19 cellular contexts compared by ENCODE assay signal in genomic region chr7:93160410-93160809, GRCh38. TPM values are rescaled to one million over a fixed set of nuclear protein-coding genes. Genes with fewer than 3 reads are reported as not detected.
DNase-seq lines count a peak whose midpoint lies in the region; ATAC-seq and TF ChIP-seq lines count a peak whose summit lies in the region.
"Had no signal": no experiment of that assay in that cellular context is flagged by ENCODE, and none has a peak within 500 bp of the region (broad histone marks: within the 10 kb centered on the region; RNA-seq: fewer than 3 reads in every experiment).

No MANE protein-coding gene starts in this region.

- TF ChIP-seq CTCF in fibroblast of the aortic adventitia (IDR thresholded peaks at IDR 0.05; ENCODE audit: insufficient read depth, low read length) = no peak

- no peaks in the 10 kb centered on the region for H3K36me3 ChIP-seq in effector memory CD4-positive, alpha-beta T cell (ENCODE audit: control insufficient read depth, insufficient read depth, low read length)
- H3K36me3 ChIP-seq: heart right ventricle had no signal

- H3K27me3 ChIP-seq in effector memory CD4-positive, alpha-beta T cell (replicated peaks; ENCODE audit: control insufficient read depth, insufficient read depth, low read length, poor library complexity, severe bottlenecking) = no peaks in the 10 kb centered on the region
- H3K27me3 ChIP-seq: heart right ventricle had no signal

- no peak for DNase-seq in stimulated activated naive CD8-positive, alpha-beta T cell treated with anti-CD3 and anti-CD28 coated beads, Interleukin-15, Interleukin-2, amounts not matched to agents 100 U/mL and 50 U/mL, for 24 hours
- DNase-seq in stimulated activated naive CD8-positive, alpha-beta T cell treated with anti-CD3 and anti-CD28 coated beads, Interleukin-15, amount 100 ng/mL, for 72 hours = no peak
- peak; percentile 66 for DNase-seq in RPMI7951 (ENCODE audit: low read depth)
- DNase-seq in fibroblast of the aortic adventitia (ENCODE audit: low read depth) = peak; percentile 21
- DNase-seq in effector memory CD4-positive, alpha-beta T cell = no peak
- no peak for DNase-seq in mesenteric fat pad (ENCODE audit: low spot score)
- DNase-seq in DMS 273 treated with DMSO at 0.1 percent for 48 hours (lab: John Stamatoyannopoulos, UW) = no peak
- DNase-seq in AG08395 (ENCODE audit: low spot score) = no peak
- DNase-seq: activated CD4-positive, CD25-positive, alpha-beta regulatory T cell treated with anti-CD3 and anti-CD28 coated beads, Interleukin-2, amount 50 U/mL, for 72 hours; activated gamma-delta T cell; amniotic stem cell; CD4-positive, alpha-beta T cell; HCEC 1CT; heart right ventricle; KG1; NCI-H1694 treated with DMSO at 0.1 percent for 48 hours; NCI-H748 treated with DMSO at 0.1 percent for 48 hours; SW 1271 had no signal

- no peaks in the 10 kb centered on the region for H3K9me3 ChIP-seq in effector memory CD4-positive, alpha-beta T cell (ENCODE audit: control insufficient read depth, low read length)

- peak; percentile 57 for ATAC-seq in stimulated activated naive CD8-positive, alpha-beta T cell treated with anti-CD3 and anti-CD28 coated beads, Interleukin-15, Interleukin-2, amounts not matched to agents 100 U/mL and 50 U/mL, for 24 hours
- ATAC-seq in stimulated activated naive CD8-positive, alpha-beta T cell treated with anti-CD3 and anti-CD28 coated beads, Interleukin-15, amount 100 ng/mL, for 72 hours = no peak
- ATAC-seq: heart right ventricle, Right ventricle myocardium inferior had no signal

- H3K27ac ChIP-seq in effector memory CD4-positive, alpha-beta T cell (ENCODE audit: insufficient read depth, low read length, poor library complexity, severe bottlenecking) = no peak overlapping the region
- H3K27ac ChIP-seq: heart right ventricle had no signal

- H3K4me3 ChIP-seq in fibroblast of the aortic adventitia (ENCODE audit: low read depth, low read length) = no peak overlapping the region
- no peak overlapping the region for H3K4me3 ChIP-seq in effector memory CD4-positive, alpha-beta T cell (ENCODE audit: insufficient read depth, low read depth, low read length, poor library complexity, severe bottlenecking)
- H3K4me3 ChIP-seq: heart right ventricle had no signal

- peaks cover 16 to 34% of the 10 kb centered on the region in 2 donors for H3K9me3 Mint-ChIP-seq in stimulated activated naive CD8-positive, alpha-beta T cell treated with anti-CD3 and anti-CD28 coated beads, Interleukin-15, amount 100 ng/mL, for 72 hours

- H3K27me3 Mint-ChIP-seq in stimulated activated naive CD8-positive, alpha-beta T cell treated with anti-CD3 and anti-CD28 coated beads, Interleukin-15, amount 100 ng/mL, for 72 hours = no peaks in the 10 kb centered on the region
- H3K27me3 Mint-ChIP-seq: CD4-positive, alpha-beta T cell had no signal

- H3K4me1 ChIP-seq in effector memory CD4-positive, alpha-beta T cell (ENCODE audit: control insufficient read depth, insufficient read depth, low read length, poor library complexity, severe bottlenecking) = no peaks in the 10 kb centered on the region
- H3K4me1 ChIP-seq: heart right ventricle had no signal

- H3K4me1 Mint-ChIP-seq in stimulated activated naive CD8-positive, alpha-beta T cell treated with anti-CD3 and anti-CD28 coated beads, Interleukin-15, amount 100 ng/mL, for 72 hours = peaks cover 8% of the 10 kb centered on the region

- H3K4me3 Mint-ChIP-seq in stimulated activated naive CD8-positive, alpha-beta T cell treated with anti-CD3 and anti-CD28 coated beads, Interleukin-15, amount 100 ng/mL, for 72 hours = no peak overlapping the region
- H3K4me3 Mint-ChIP-seq: CD4-positive, alpha-beta T cell had no signal

- H3K27ac Mint-ChIP-seq in stimulated activated naive CD8-positive, alpha-beta T cell treated with anti-CD3 and anti-CD28 coated beads, Interleukin-15, amount 100 ng/mL, for 72 hours = no peak overlapping the region
- H3K27ac Mint-ChIP-seq: CD4-positive, alpha-beta T cell had no signal

RNA-seq across cellular contexts. Expression of gene SAMD9L, which starts 12.2 kb away (rescaled TPM):
- 25.9 and 33.9 TPM in 2 replicates for total RNA-seq in RPMI7951 (2014; rRNA removed; shearing (Covaris generic))
- total RNA-seq in fibroblast of the aortic adventitia (ENCODE audit: low replicate concordance) (22.6 and 39.4 TPM in 2 replicates), mesenteric fat pad (12.4 TPM)

RNA-seq across cellular contexts. Expression of gene SAMD9, which starts 42.6 kb away (rescaled TPM):
- total RNA-seq in RPMI7951 (2014; rRNA removed; shearing (Covaris generic)) = 18.8 and 24.3 TPM in 2 replicates
- total RNA-seq in fibroblast of the aortic adventitia (ENCODE audit: low replicate concordance) (18.3 and 57.5 TPM in 2 replicates), mesenteric fat pad (7.7 TPM)

Comparison
In these comparisons a context has a peak if more than half of its experiments do, and no peak if none do; other contexts are left out.
1. DNase-seq: peak in RPMI7951 (single experiment) and fibroblast of the aortic adventitia (single experiment); none in stimulated activated naive CD8-positive, alpha-beta T cell treated with anti-CD3 and anti-CD28 coated beads, Interleukin-15, Interleukin-2, amounts not matched to agents 100 U/mL and 50 U/mL, for 24 hours (single experiment), stimulated activated naive CD8-positive, alpha-beta T cell treated with anti-CD3 and anti-CD28 coated beads, Interleukin-15, amount 100 ng/mL, for 72 hours (0 of 2), effector memory CD4-positive, alpha-beta T cell (0 of 3), mesenteric fat pad (single experiment), DMS 273 treated with DMSO at 0.1 percent for 48 hours (single experiment) and AG08395 (single experiment).